In the genomic region with DNA sequence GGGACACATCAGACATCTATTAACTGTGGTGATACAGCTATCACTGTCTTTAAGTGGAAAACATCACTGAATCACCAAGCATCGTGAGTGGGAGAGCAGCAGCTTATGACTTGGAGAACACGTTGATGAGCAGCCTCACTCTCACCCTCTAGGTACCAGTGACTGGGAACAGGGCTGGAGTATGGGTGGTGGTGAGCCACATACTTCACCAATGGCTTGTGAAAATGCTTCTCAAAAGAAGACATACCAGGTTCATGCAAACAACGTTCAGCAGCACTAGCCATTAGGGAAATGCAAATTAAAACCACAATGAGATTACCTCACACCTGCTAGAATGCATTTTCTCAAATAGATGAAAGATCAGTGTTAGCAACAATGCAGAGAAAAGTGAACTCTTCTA, we compare ENCODE assay signal across 12 cellular contexts. TPM values are rescaled to one million over a fixed set of nuclear protein-coding genes. Genes with fewer than 3 reads are reported as not detected.
DNase-seq lines count a peak whose midpoint lies in the region; ATAC-seq, FAIRE-seq and TF ChIP-seq lines count a peak whose summit lies in the region.
"Had no signal": no experiment of that assay in that cellular context is flagged by ENCODE, and none has a peak within 500 bp of the region (broad histone marks: within the 10 kb centered on the region; RNA-seq: fewer than 3 reads in every experiment).

No MANE protein-coding gene starts in this region.

- H3K27me3 ChIP-seq in GM12878 (replicated peaks in 1 of 2; ENCODE audit: control insufficient read depth in 2 of 2, insufficient read depth in 2 of 2, low read length in 1 of 2) (no peaks in the 10 kb centered on the region), tibial artery (no peaks in the 10 kb centered on the region)

- peaks cover 11% of the 10 kb centered on the region for H3K79me2 ChIP-seq in GM12878 (ENCODE audit: control insufficient read depth, insufficient read depth, low read length)

- no peak overlapping the region for H3K9ac ChIP-seq in GM12878 (ENCODE audit: control insufficient read depth, insufficient read depth, low read length)

- BruUV-seq in GM12878 (replicated peaks; lab: Mats Ljungman, UMichigan), result no TSS peak

- TF ChIP-seq POLR2A in GM12878 (IDR thresholded peaks at IDR 0.05; ENCODE audit: low read depth, low read length), result peak; percentile 62; the same call in 1 of the 2 replicates

- FAIRE-seq in GM12878 (lab: Jason Lieb, UNC), result peak; percentile 69
- FAIRE-seq: endometrium had no signal

- 1% methylated on average over 3 of the region's 3 CpGs for WGBS in GM12878 (ENCODE audit: insufficient coverage, insufficient replicate concordance, low lambda C conversion rate, missing lambda C conversion rate)

- RAD21 ChIA-PET in GM12878 (lab: Charles Lee; ENCODE audit: unreplicated experiment), result interaction anchor here (1.1 kb wide), 1 partner anchor 13 kb away, joined by 3 read pairs; no protein-coding TSS in a partner anchor

- H3K4me1 ChIP-seq in GM12878 (ENCODE audit: control insufficient read depth, insufficient read depth, low read length) (peaks cover 34% of the 10 kb centered on the region), tibial artery (peaks cover 0 to 11% (median 9%) of the 10 kb centered on the region in 4 donors)

- H2AFZ ChIP-seq in GM12878 (ENCODE audit: control insufficient read depth, low read depth, low read length), result no peak overlapping the region

- TF ChIP-seq CTCF in GM12878 (IDR thresholded peaks at IDR 0.05 in 2 of 3, conservative IDR thresholded peaks at IDR 0.05 in 1 of 3; ENCODE audit: control insufficient read depth in 2 of 3, extremely low read depth in 1 of 3, insufficient read depth in 1 of 3, low read depth in 3 of 3, low read length in 3 of 3), result no peak
- TF ChIP-seq CTCF in tibial artery (IDR thresholded peaks at IDR 0.05), result no peak

- TF ChIP-seq EP300 in GM12878 (IDR thresholded peaks at IDR 0.05; ENCODE audit: borderline replicate concordance in 1 of 2, control insufficient read depth in 1 of 2, low read depth in 2 of 2, low read length in 2 of 2), result no peak

- intact Hi-C loops in GM12878 (cut with micrococcal nuclease; ENCODE audit: unreplicated experiment), result no loop called here
- intact Hi-C loops in tibial artery (cut with DNase I; ENCODE audit: low total_unique reads), result no loop called here
- intact Hi-C loops in left colon (cut with DNase I, micrococcal nuclease), result no loop called here

- H3K27ac ChIP-seq in GM12878 (ENCODE audit: control insufficient read depth, insufficient read depth) (peak overlapping the region; percentile 10; the same call in 1 of the 2 replicates), tibial artery (no peak overlapping the region)

- peaks cover 5% of the 10 kb centered on the region; the same call in 1 of the 2 replicates for H4K20me1 ChIP-seq in GM12878 (ENCODE audit: control insufficient read depth, insufficient read depth)

- peak; percentile 61 for ATAC-seq in GM19023 (IDR thresholded peaks at IDR 0.05; ENCODE audit: unreplicated experiment)
- ATAC-seq in GM21717 (IDR thresholded peaks at IDR 0.05; ENCODE audit: unreplicated experiment), result peak; percentile 62
- peak; percentile 76 for ATAC-seq in HG03280 (IDR thresholded peaks at IDR 0.05; ENCODE audit: unreplicated experiment)
- ATAC-seq in GM12878, result peak; percentile 74
- no peak for ATAC-seq in left colon

- H3K9me3 ChIP-seq in GM12878 (replicated peaks; ENCODE audit: control insufficient read depth, insufficient read depth, low read length) (no peaks in the 10 kb centered on the region), tibial artery (no peaks in the 10 kb centered on the region)

- DNase-seq in GM12878 (ENCODE audit: low read depth, low spot score) (no peak), tibial artery (no peak), mesenteric fat pad (ENCODE audit: low spot score) (no peak), left colon (no peak)
- DNase-seq in effector CD4-positive, alpha-beta T cell, result no peak
- DNase-seq: activated naive CD4-positive, alpha-beta T cell treated with anti-CD3 and anti-CD28 coated beads for 36 hours; immature natural killer cell; NCI-H446 had no signal

- SMC1A ChIA-PET in GM12878 (lab: Charles Lee; ENCODE audit: uncharacterized antibody, unreplicated experiment), result interaction anchor here (1.8 to 2.1 kb wide), 2 partner anchors 10 to 20 kb away, joined by 5 to 7 read pairs; no protein-coding TSS in a partner anchor

- CTCF ChIA-PET in GM12878 (lab: Yijun Ruan, JAX), result interaction anchor here (1.0 to 7.1 kb wide), 4 partner anchors 10 to 53 kb away, joined by 4 to 44 read pairs (median 6); no protein-coding TSS in a partner anchor

- in situ Hi-C loops in GM12878 (cut with MboI), result loop anchor here (5.0 kb wide), 1 partner anchor 51 kb away; no protein-coding TSS in a partner anchor

- POLR2A ChIA-PET in GM12878 (lab: Charles Lee), result interaction anchor here (0.9 kb wide), 1 partner anchor 24 kb away, joined by 5 read pairs; no protein-coding TSS in a partner anchor

- no peak overlapping the region for H3K4me2 ChIP-seq in GM12878 (ENCODE audit: control insufficient read depth, insufficient read depth)

- H3K36me3 ChIP-seq in GM12878 (ENCODE audit: control insufficient read depth in 2 of 2, insufficient read depth in 2 of 2, low read length in 1 of 2), result peaks cover 22 to 49% of the 10 kb centered on the region in 2 experiments
- peaks cover 68 to 76% (median 70%) of the 10 kb centered on the region in 3 donors for H3K36me3 ChIP-seq in tibial artery

- H3K4me3 ChIP-seq in GM12878 (no peak overlapping the region), tibial artery (no peak overlapping the region)

- TF ChIP-seq RAD21 in GM12878 (IDR thresholded peaks at IDR 0.05; ENCODE audit: insufficient read depth, low read depth, low read length), result no peak

TF ChIP-seq in GM12878, 131 proteins besides CTCF, POLR2A, EP300 and RAD21 (continues in another document):
- TF ChIP-seq TCF3 (IDR thresholded peaks at IDR 0.05; ENCODE audit: borderline replicate concordance, insufficient read depth, low read depth, low read length) (no peak), MXI1 (IDR thresholded peaks at IDR 0.05; ENCODE audit: low read depth, low read length) (no peak), SMARCA5 (IDR thresholded peaks at IDR 0.05) (no peak)

RNA-seq across cellular contexts. Expression of gene SNX5, which starts 25.3 kb away (rescaled TPM):
- 632 and 668 TPM in 2 replicates for total RNA-seq in GM12878 (2013; cell fraction: nucleolus; rRNA removed)
- total RNA-seq in GM12878 (2014; rRNA removed) (254 and 275 TPM in 2 replicates), GM12878 (2014; rRNA removed; fragmentation: Illumina TruSeq; extraction: Trizol) (303 and 316 TPM in 2 replicates), GM12878 (2021) (216 and 236 TPM in 2 replicates), mesenteric fat pad (97.6 TPM), left colon (10 to 100 TPM; 95.3 to 98.4 TPM)
- polyA plus RNA-seq in GM12878 (2011; ENCODE audit: low read depth), result 155 TPM
- polyA plus RNA-seq in GM12878 (2011; rRNA removed) (288 and 497 TPM in 2 replicates), GM12878 (2014; fragmentation: Illumina TruSeq; extraction: Trizol) (301 and 362 TPM in 2 replicates), GM12878 (2014; fragmentation: Nextera tagmentation; extraction: Ambion mirVana) (100 to 1,000 TPM in 1 of 2 experiments, 10 to 100 TPM in 1; 92.9 to 152 TPM), GM12878 (2014; rRNA removed) (242 and 292 TPM in 2 replicates), GM12878 (2016; fragmentation: Nextera tagmentation; extraction: Ambion mirVana) (100 to 1,000 TPM; 154 to 178 TPM)
- polyA plus RNA-seq in GM12878 (2011; cell fraction: cytosol; rRNA removed), result 153 and 185 TPM in 2 replicates
- 284 and 322 TPM in 2 replicates for polyA plus RNA-seq in GM12878 (2011; cell fraction: nucleus; rRNA removed)
- polyA plus RNA-seq in GM12878 (2012), result 206 and 209 TPM in 2 replicates
- polyA minus RNA-seq in GM12878 (2011; rRNA and poly(A)+ RNA removed), result 166 and 193 TPM in 2 replicates
- 77.5 and 93.6 TPM in 2 replicates for polyA minus RNA-seq in GM12878 (2011; cell fraction: cytosol; rRNA and poly(A)+ RNA removed)
- polyA minus RNA-seq in GM12878 (2011; cell fraction: nucleus; rRNA and poly(A)+ RNA removed), result 192 and 319 TPM in 2 replicates

RNA-seq across cellular contexts. Expression of gene MGME1, which starts 25.5 kb away (rescaled TPM):
- 31.0 and 35.6 TPM in 2 replicates for total RNA-seq in GM12878 (2013; cell fraction: nucleolus; rRNA removed)
- total RNA-seq in GM12878 (2014; rRNA removed) (15.7 and 18.0 TPM in 2 replicates), GM12878 (2014; rRNA removed; fragmentation: Illumina TruSeq; extraction: Trizol) (33.6 and 33.7 TPM in 2 replicates), GM12878 (2021) (26.8 and 27.6 TPM in 2 replicates), mesenteric fat pad (10.6 TPM), left colon (10 to 100 TPM; 17.1 to 22.0 TPM)
- 24.8 TPM for polyA plus RNA-seq in GM12878 (2011; ENCODE audit: low read depth)
- polyA plus RNA-seq in GM12878 (2011; rRNA removed) (35.2 and 46.4 TPM in 2 replicates), GM12878 (2014; fragmentation: Illumina TruSeq; extraction: Trizol) (44.8 and 48.9 TPM in 2 replicates), GM12878 (2014; fragmentation: Nextera tagmentation; extraction: Ambion mirVana) (10 to 100 TPM; 13.4 to 14.1 TPM), GM12878 (2014; rRNA removed) (21.2 and 24.7 TPM in 2 replicates), GM12878 (2016; fragmentation: Nextera tagmentation; extraction: Ambion mirVana) (10 to 100 TPM; 37.9 to 40.8 TPM)
- polyA plus RNA-seq in GM12878 (2011; cell fraction: cytosol; rRNA removed), result 16.6 and 18.2 TPM in 2 replicates
- polyA plus RNA-seq in GM12878 (2011; cell fraction: nucleus; rRNA removed), result 15.8 and 17.2 TPM in 2 replicates
- 23.4 and 24.9 TPM in 2 replicates for polyA plus RNA-seq in GM12878 (2012)
- 23.3 and 27.0 TPM in 2 replicates for polyA minus RNA-seq in GM12878 (2011; rRNA and poly(A)+ RNA removed)
- polyA minus RNA-seq in GM12878 (2011; cell fraction: cytosol; rRNA and poly(A)+ RNA removed), result 14.6 and 16.2 TPM in 2 replicates
- polyA minus RNA-seq in GM12878 (2011; cell fraction: nucleus; rRNA and poly(A)+ RNA removed), result 18.8 and 21.9 TPM in 2 replicates
